9 cellular contexts compared by ENCODE assay signal in genomic region chr5:157283434-157283833, GRCh38. TPM values are rescaled to one million over a fixed set of nuclear protein-coding genes. Genes with fewer than 3 reads are reported as not detected.
DNase-seq lines count a peak whose midpoint lies in the region; ATAC-seq and TF ChIP-seq lines count a peak whose summit lies in the region.
"Had no signal": no experiment of that assay in that cellular context is flagged by ENCODE, and none has a peak within 500 bp of the region (broad histone marks: within the 10 kb centered on the region; RNA-seq: fewer than 3 reads in every experiment).

No MANE protein-coding gene starts in this region.

- peak; percentile 99 for ATAC-seq in GM18519 (IDR thresholded peaks at IDR 0.05; ENCODE audit: low FRiP score, unreplicated experiment)
- ATAC-seq in GM21619 (IDR thresholded peaks at IDR 0.05; ENCODE audit: unreplicated experiment) = peak; percentile 99

- peak; percentile 65 for DNase-seq in KBM-7
- DNase-seq in left ventricle myocardium inferior = no peak
- no peak for DNase-seq in COLO668 (lab: John Stamatoyannopoulos, UW; ENCODE audit: unreplicated experiment)
- DNase-seq in dermis blood vessel endothelial cell = no peak
- no peak for DNase-seq in RWPE1 (ENCODE audit: low spot score)
- no peak for DNase-seq in NCI-H748 treated with DMSO at 0.1 percent for 48 hours (lab: John Stamatoyannopoulos, UW)
- DNase-seq: GOT3 had no signal

- H3K27me3 ChIP-seq in left ventricle myocardium inferior (ENCODE audit: low read depth) = no peaks in the 10 kb centered on the region

- no peak overlapping the region for H3K4me3 ChIP-seq in left ventricle myocardium inferior

- POLR2A ChIA-PET in RWPE1 (lab: Yijun Ruan, JAX; ENCODE audit: low non-redundant PET) = no interaction called here

- H3K36me3 ChIP-seq in left ventricle myocardium inferior = no peaks in the 10 kb centered on the region

- H3K4me1 ChIP-seq in left ventricle myocardium inferior = peaks cover 59% of the 10 kb centered on the region

- CTCF ChIA-PET in RWPE1 (lab: Yijun Ruan, JAX) = interaction anchor here (0.6 to 0.7 kb wide), 3 partner anchors 45 to 800 kb away, joined by 3 read pairs; no protein-coding TSS in a partner anchor

- H3K9me3 ChIP-seq in left ventricle myocardium inferior (replicated peaks) = no peaks in the 10 kb centered on the region

- intact Hi-C loops in left ventricle myocardium inferior (cut with micrococcal nuclease) = no loop called here

- in situ Hi-C loops in KBM-7 (cut with MboI; ENCODE audit: low pct_unique_long_range_greater_than_20kb, low sequenced_read_pairs) = no loop called here

- H3K27ac ChIP-seq in left ventricle myocardium inferior (replicated peaks) = peak overlapping the region; percentile 87
- H3K27ac ChIP-seq in RWPE1 = no peak overlapping the region

- TF ChIP-seq CTCF in left ventricle myocardium inferior (IDR thresholded peaks at IDR 0.05; ENCODE audit: borderline replicate concordance) = no peak
- no peak for TF ChIP-seq CTCF in RWPE1 (conservative IDR thresholded peaks at IDR 0.05; ENCODE audit: low read depth)

RNA-seq across cellular contexts. Expression of gene CYFIP2, which starts 17.5 kb away (rescaled TPM):
- total RNA-seq in left ventricle myocardium inferior = 28.2 TPM
- total RNA-seq in dermis blood vessel endothelial cell = 11.7 and 12.6 TPM in 2 replicates
